Comparison of ENCODE assay signal across 8 cellular contexts in the genomic region with DNA sequence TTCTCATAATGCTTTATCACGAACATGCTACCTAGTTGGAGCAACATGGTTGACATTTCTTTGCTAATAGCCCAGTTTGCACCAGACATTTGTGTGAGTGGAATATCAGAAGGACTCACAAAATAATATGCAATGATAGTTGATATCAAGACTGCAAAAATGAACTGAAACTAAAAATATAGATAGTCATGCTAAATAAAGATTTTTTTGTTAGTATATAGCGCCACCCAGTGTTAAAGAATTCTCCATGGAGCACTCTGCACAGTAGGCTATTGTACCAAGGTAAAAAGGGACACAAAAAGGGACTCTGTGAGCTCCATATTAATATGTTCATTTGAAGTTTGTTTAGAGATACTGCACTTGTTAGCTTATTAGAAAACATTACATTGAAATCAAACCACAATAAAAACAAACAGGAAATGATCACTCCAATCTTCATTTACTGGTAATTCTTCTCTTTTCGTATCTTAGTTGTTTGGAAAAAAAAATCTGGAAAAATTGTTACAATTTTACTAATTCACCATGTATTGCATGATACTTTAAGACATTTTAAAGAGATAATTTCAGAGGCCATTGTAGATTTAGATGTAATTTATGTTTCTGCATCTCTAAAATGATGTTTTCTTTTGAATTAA.
A peak's percentile ranks its signal among the peaks of the same experiment; 100 is the strongest.
DNase-seq lines count a peak whose midpoint lies in the region; ATAC-seq, FAIRE-seq and TF ChIP-seq lines count a peak whose summit lies in the region.

No MANE protein-coding gene starts in this region.

- no peak overlapping the region for H2BK12ac ChIP-seq in H9 (ENCODE audit: insufficient read length, low read depth, low read length)

- TF ChIP-seq POLR2A in A549 (IDR thresholded peaks at IDR 0.05; ENCODE audit: low read length): no peak

- no peak overlapping the region for H2BK15ac ChIP-seq in H9 (ENCODE audit: low read depth, low read length)

- no peak overlapping the region for H2BK120ac ChIP-seq in H9 (ENCODE audit: low read depth, low read length, poor library complexity, severe bottlenecking)

- H4K91ac ChIP-seq in H9 (ENCODE audit: insufficient read length, low read depth, low read length): no peak overlapping the region

- no peaks in the 10 kb centered on the region for H3K27me3 Mint-ChIP-seq in H9 (ENCODE audit: low read depth)

- H4K20me1 ChIP-seq in H9 (ENCODE audit: control insufficient read depth, insufficient read depth, insufficient read length): no peaks in the 10 kb centered on the region

- TF ChIP-seq CTCF in A549 (IDR thresholded peaks at IDR 0.05) (no peak), H9 (conservative IDR thresholded peaks at IDR 0.05) (peak; percentile 82), cardiac fibroblast (IDR thresholded peaks at IDR 0.05; ENCODE audit: low read depth, low read length) (peak; percentile 47), lung (IDR thresholded peaks at IDR 0.05; ENCODE audit: control extremely low read depth, extremely low read depth) (no peak)

- CTCF ChIA-PET in A549 (lab: Yijun Ruan, JAX): no interaction called here

- H3K23ac ChIP-seq in H9 (ENCODE audit: insufficient read length, low read depth, low read length): no peak overlapping the region

- H3K79me1 ChIP-seq in H9 (ENCODE audit: insufficient read depth, low read depth, low read length, poor library complexity, severe bottlenecking): no peaks in the 10 kb centered on the region

- H3K4ac ChIP-seq in H9 (ENCODE audit: low read depth, low read length): no peak overlapping the region

- no peak for FAIRE-seq in A549 (lab: Jason Lieb, UNC)

- H3K4me1 Mint-ChIP-seq in H9: peaks cover 4 to 8% of the 10 kb centered on the region in 2 experiments; a peak in 2 of 4 replicates

- no peak overlapping the region for H3K18ac ChIP-seq in H9 (ENCODE audit: insufficient read length, low read depth, low read length)

- H2BK5ac ChIP-seq in H9 (ENCODE audit: insufficient read length, low read length): no peak overlapping the region

- H3K9ac ChIP-seq in H9 (ENCODE audit: extremely low read depth, insufficient read length, low read length): no peak overlapping the region

- no peaks in the 10 kb centered on the region for H3K79me2 ChIP-seq in H9 (ENCODE audit: insufficient read depth, low read length)

- no peaks in the 10 kb centered on the region for H3K36me3 ChIP-seq in lung (ENCODE audit: control insufficient read depth in 2 of 2, insufficient read depth in 2 of 2, low read length in 2 of 2)

- H3K9me3 Mint-ChIP-seq in H9: no peaks in the 10 kb centered on the region; a peak in 1 of 5 replicates

- WGBS in A549 (ENCODE audit: missing lambda C conversion rate): 13% methylated on average over 3 of the region's 3 CpGs
- WGBS in H9 (ENCODE audit: extremely low coverage, insufficient read length, low lambda C conversion rate): no CpG with 5 or more reads among the region's 3 CpGs
- 51 to 52% methylated on average over 3 of the region's 3 CpGs for WGBS in lung, 2 donors

- TF ChIP-seq EP300 in A549 (IDR thresholded peaks at IDR 0.05): no peak

- no peak overlapping the region for H2AK5ac ChIP-seq in H9 (ENCODE audit: insufficient read length, low read length)

- H4K5ac ChIP-seq in H9 (ENCODE audit: insufficient read length, low read depth, low read length): no peak overlapping the region

- peak in 1 of 2 experiments; percentile 23; a peak in 2 of 5 replicates for TF ChIP-seq RAD21 in A549 (conservative IDR thresholded peaks at IDR 0.05 in 1 of 2, IDR thresholded peaks at IDR 0.05 in 1 of 2)

- H3K4me3 Mint-ChIP-seq in H9: no peak overlapping the region

- no peak overlapping the region for H4K8ac ChIP-seq in H9 (replicated peaks; ENCODE audit: insufficient read length, low read depth, low read length)

- H3K36me3 Mint-ChIP-seq in H9 (ENCODE audit: insufficient read depth in 1 of 3, low read depth in 3 of 3): no peaks in the 10 kb centered on the region

- no peak overlapping the region; a peak in 1 of 7 replicates for H3K27ac Mint-ChIP-seq in H9

- no peaks in the 10 kb centered on the region for H3K9me3 ChIP-seq in A549
- H3K9me3 ChIP-seq in H9 (ENCODE audit: control insufficient read depth, low read depth, low read length): no peaks in the 10 kb centered on the region
- H3K9me3 ChIP-seq in lung (ENCODE audit: control insufficient read depth in 2 of 2, insufficient read depth in 1 of 2, low read length in 1 of 2): no peaks in the 10 kb centered on the region

- no peak for ATAC-seq in A549
- peak; percentile 72 for ATAC-seq in lung (ENCODE audit: insufficient read depth, low FRiP score)
- no peak for ATAC-seq in HG03571 (IDR thresholded peaks at IDR 0.05; ENCODE audit: unreplicated experiment)

- no peak overlapping the region for H2BK20ac ChIP-seq in H9 (ENCODE audit: low read depth, low read length, poor library complexity, severe bottlenecking)

- H3K4me2 ChIP-seq in A549 (0 out of 3 replicates have a peak overlapping the region, but pooled peaks have one; percentile 25), H9 (ENCODE audit: insufficient read depth, insufficient read length, low read length) (no peak overlapping the region)

- no peak overlapping the region for H3K27ac ChIP-seq in A549
- no peak overlapping the region for H3K27ac ChIP-seq in H9 (ENCODE audit: insufficient read length, low read depth, low read length)
- no peak overlapping the region for H3K27ac ChIP-seq in lung (ENCODE audit: low read depth in 1 of 2, low read length in 1 of 2)

- no peaks in the 10 kb centered on the region for H3K4me1 ChIP-seq in A549
- H3K4me1 ChIP-seq in H9 (ENCODE audit: insufficient read depth, low read length): no peaks in the 10 kb centered on the region
- peaks cover 0 to 5% of the 10 kb centered on the region in 2 donors for H3K4me1 ChIP-seq in lung (ENCODE audit: control insufficient read depth in 2 of 2, insufficient read depth in 2 of 2, low read length in 2 of 2)

- DNase-seq in A549 (ENCODE audit: low read depth in 1 of 2, low spot score in 1 of 2) (peak in 1 of 2 experiments; percentile 6), H9 (no peak), NCI-H69 (lab: John Stamatoyannopoulos, UW) (peak; percentile 57), cardiac fibroblast (ENCODE audit: low read depth in 2 of 2) (peak; percentile 39 to 57), lung (ENCODE audit: low spot score) (no peak), AG08395 (ENCODE audit: low spot score) (no peak)
- no peak for DNase-seq in activated CD4-positive, alpha-beta T cell treated with anti-CD3 and anti-CD28 coated beads for 48 hours

- no peak overlapping the region for H2AFZ ChIP-seq in H9 (ENCODE audit: low read length)

- H3K27me3 ChIP-seq in H9 (ENCODE audit: insufficient read depth, low read length) (no peaks in the 10 kb centered on the region), lung (ENCODE audit: control insufficient read depth, insufficient read depth) (no peaks in the 10 kb centered on the region)

- no peaks in the 10 kb centered on the region for H3K23me2 ChIP-seq in H9 (ENCODE audit: insufficient read length, low read depth, low read length, poor library complexity, severe bottlenecking)

- no peak overlapping the region for H3K56ac ChIP-seq in H9 (ENCODE audit: insufficient read length, low read depth, low read length)

- H3K4me3 ChIP-seq in A549: no peak overlapping the region
- peak overlapping the region in 1 of 2 donors; percentile 38 for H3K4me3 ChIP-seq in cardiac fibroblast (replicated peaks in 1 of 2; ENCODE audit: low read depth in 2 of 2, low read length in 2 of 2)
- no peak overlapping the region for H3K4me3 ChIP-seq in lung

- POLR2A ChIA-PET in A549 (lab: Yijun Ruan, JAX): no interaction called here

- H3T11ph ChIP-seq in H9 (ENCODE audit: low read length): no peak overlapping the region

- H3K14ac ChIP-seq in H9 (ENCODE audit: insufficient read depth, low read length): no peak overlapping the region

TF ChIP-seq in A549, 52 proteins besides CTCF, POLR2A, EP300 and RAD21 (continues in another document):
- TF ChIP-seq NPAS2 (CRISPR knock-in tag; IDR thresholded peaks at IDR 0.05; ENCODE audit: borderline replicate concordance) (no peak), FOSB (CRISPR knock-in tag; IDR thresholded peaks at IDR 0.05) (no peak), POLR2AphosphoS2 (conservative IDR thresholded peaks at IDR 0.05; ENCODE audit: low read length) (no peak)
- TF ChIP-seq, protein P1, sequence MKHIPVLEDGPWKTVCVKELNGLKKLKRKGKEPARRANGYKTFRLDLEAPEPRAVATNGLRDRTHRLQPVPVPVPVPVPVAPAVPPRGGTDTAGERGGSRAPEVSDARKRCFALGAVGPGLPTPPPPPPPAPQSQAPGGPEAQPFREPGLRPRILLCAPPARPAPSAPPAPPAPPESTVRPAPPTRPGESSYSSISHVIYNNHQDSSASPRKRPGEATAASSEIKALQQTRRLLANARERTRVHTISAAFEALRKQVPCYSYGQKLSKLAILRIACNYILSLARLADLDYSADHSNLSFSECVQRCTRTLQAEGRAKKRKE (CRISPR knock-in tag; IDR thresholded peaks at IDR 0.05; ENCODE audit: low read depth): no peak
- TF ChIP-seq, protein P2, sequence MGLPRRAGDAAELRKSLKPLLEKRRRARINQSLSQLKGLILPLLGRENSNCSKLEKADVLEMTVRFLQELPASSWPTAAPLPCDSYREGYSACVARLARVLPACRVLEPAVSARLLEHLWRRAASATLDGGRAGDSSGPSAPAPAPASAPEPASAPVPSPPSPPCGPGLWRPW (IDR thresholded peaks at IDR 0.05): no peak
- TF ChIP-seq, protein P3, sequence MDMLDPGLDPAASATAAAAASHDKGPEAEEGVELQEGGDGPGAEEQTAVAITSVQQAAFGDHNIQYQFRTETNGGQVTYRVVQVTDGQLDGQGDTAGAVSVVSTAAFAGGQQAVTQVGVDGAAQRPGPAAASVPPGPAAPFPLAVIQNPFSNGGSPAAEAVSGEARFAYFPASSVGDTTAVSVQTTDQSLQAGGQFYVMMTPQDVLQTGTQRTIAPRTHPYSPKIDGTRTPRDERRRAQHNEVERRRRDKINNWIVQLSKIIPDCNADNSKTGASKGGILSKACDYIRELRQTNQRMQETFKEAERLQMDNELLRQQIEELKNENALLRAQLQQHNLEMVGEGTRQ (IDR thresholded peaks at IDR 0.05): no peak

Comparison
In these comparisons a context has a peak if more than half of its experiments do, and no peak if none do; other contexts are left out.
1. DNase-seq: peak in NCI-H69 (single experiment) and cardiac fibroblast (2 of 2); none in H9 (single experiment), lung (single experiment), AG08395 (single experiment) and activated CD4-positive, alpha-beta T cell treated with anti-CD3 and anti-CD28 coated beads for 48 hours (single experiment).
2. CTCF ChIP-seq: peak in H9 (single experiment) and cardiac fibroblast (single experiment); none in A549 (single experiment) and lung (single experiment).